Comparison of ENCODE assay signal across 1 cellular context in the genomic region with DNA sequence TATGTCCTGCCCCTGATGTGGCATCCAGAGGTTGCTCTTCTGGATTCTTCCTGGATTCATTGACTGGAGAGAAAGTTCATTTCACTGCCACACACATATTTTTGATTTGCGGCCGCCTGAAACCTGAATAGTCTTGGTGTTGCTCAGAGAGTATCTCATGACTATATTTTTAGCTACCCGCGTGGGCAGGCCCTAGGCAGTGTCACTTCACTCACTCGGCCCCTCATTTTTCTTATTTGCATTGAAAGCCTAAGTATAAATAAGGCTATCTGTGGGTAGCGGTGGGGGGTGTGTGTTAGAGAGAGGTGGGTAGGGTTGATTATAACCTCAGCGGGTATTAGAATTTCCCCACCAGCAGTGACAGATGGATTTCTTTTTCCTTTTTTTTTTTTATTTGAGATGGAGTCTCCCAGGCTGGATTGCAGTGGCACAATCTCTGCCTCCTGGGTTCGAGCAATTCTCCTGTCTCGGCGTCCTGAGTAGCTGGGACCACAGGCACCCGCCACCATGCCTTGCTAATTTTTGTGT.
A peak's percentile ranks its signal among the peaks of the same experiment; 100 is the strongest.
TF ChIP-seq lines count a peak whose summit lies in the region.

No MANE protein-coding gene starts in this region.

TF ChIP-seq in GM12878, 131 proteins besides CTCF, POLR2A, EP300 and RAD21 (continued from another document):
- TF ChIP-seq, protein P1, sequence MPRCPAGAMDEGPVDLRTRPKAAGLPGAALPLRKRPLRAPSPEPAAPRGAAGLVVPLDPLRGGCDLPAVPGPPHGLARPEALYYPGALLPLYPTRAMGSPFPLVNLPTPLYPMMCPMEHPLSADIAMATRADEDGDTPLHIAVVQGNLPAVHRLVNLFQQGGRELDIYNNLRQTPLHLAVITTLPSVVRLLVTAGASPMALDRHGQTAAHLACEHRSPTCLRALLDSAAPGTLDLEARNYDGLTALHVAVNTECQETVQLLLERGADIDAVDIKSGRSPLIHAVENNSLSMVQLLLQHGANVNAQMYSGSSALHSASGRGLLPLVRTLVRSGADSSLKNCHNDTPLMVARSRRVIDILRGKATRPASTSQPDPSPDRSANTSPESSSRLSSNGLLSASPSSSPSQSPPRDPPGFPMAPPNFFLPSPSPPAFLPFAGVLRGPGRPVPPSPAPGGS (IDR thresholded peaks at IDR 0.05; ENCODE audit: borderline replicate concordance, insufficient read depth, low read depth, low read length, poor library complexity, severe bottlenecking) = peak; percentile 75
- 0 out of 2 replicates have a peak, but pooled peaks have one; percentile 66 for TF ChIP-seq POLR2AphosphoS5 (IDR thresholded peaks at IDR 0.05; ENCODE audit: low read length)
- TF ChIP-seq ZNF274 (IDR thresholded peaks at IDR 0.05; ENCODE audit: insufficient read depth, insufficient read length) = no peak
- peak; percentile 58; the same call in 1 of the 2 replicates for TF ChIP-seq PAX5 (IDR thresholded peaks at IDR 0.05; ENCODE audit: borderline replicate concordance, low read depth, low read length)
- TF ChIP-seq MEF2A (IDR thresholded peaks at IDR 0.05; ENCODE audit: insufficient read depth, low read depth, low read length) = peak; percentile 96
- TF ChIP-seq BHLHE40 (IDR thresholded peaks at IDR 0.05; ENCODE audit: borderline replicate concordance in 1 of 2, low read depth in 2 of 2, low read length in 1 of 2) = peak in 1 of 2 experiments; percentile 75; a peak in 2 of 4 replicates
- 0 out of 2 replicates have a peak, but pooled peaks have one; percentile 9 for TF ChIP-seq TARDBP (IDR thresholded peaks at IDR 0.05; ENCODE audit: borderline replicate concordance)
- peak; percentile 70 for TF ChIP-seq CREM (IDR thresholded peaks at IDR 0.05; ENCODE audit: low read depth)
- peak; percentile 81 for TF ChIP-seq IKZF1 (conservative IDR thresholded peaks at IDR 0.05)
- TF ChIP-seq ASH2L (IDR thresholded peaks at IDR 0.05; ENCODE audit: borderline replicate concordance, low read depth) = 0 out of 2 replicates have a peak, but pooled peaks have one; percentile 24
- TF ChIP-seq CBX5 (IDR thresholded peaks at IDR 0.05; ENCODE audit: low read depth) = 0 out of 2 replicates have a peak, but pooled peaks have one; percentile 30
- no peak for TF ChIP-seq NRF1 (conservative IDR thresholded peaks at IDR 0.05; ENCODE audit: low read depth, low read length)
- peak; percentile 87 for TF ChIP-seq TBL1XR1 (IDR thresholded peaks at IDR 0.05; ENCODE audit: low read depth, low read length)
